ENCODE assay signal across 12 cellular contexts in genomic region chr5:150945947-150946346, GRCh38. TPM values are rescaled to one million over a fixed set of nuclear protein-coding genes. Genes with fewer than 3 reads are reported as not detected.
DNase-seq lines count a peak whose midpoint lies in the region; ATAC-seq, FAIRE-seq and TF ChIP-seq lines count a peak whose summit lies in the region.
"Had no signal": no experiment of that assay in that cellular context is flagged by ENCODE, and none has a peak within 500 bp of the region (broad histone marks: within the 10 kb centered on the region; RNA-seq: fewer than 3 reads in every experiment).

No MANE protein-coding gene starts in this region.

- intact Hi-C loops in kidney (cut with DNase I) (no loop called here), spleen (cut with DNase I; ENCODE audit: low total_unique reads) (no loop called here)

- in situ Hi-C loops in GM23248 (cut with MboI), result no loop called here

- no peaks in the 10 kb centered on the region for H3K4me1 ChIP-seq in GM23248 (ENCODE audit: insufficient read depth)
- H3K4me1 ChIP-seq in kidney (ENCODE audit: control insufficient read depth in 1 of 2, insufficient read depth in 1 of 2, low read depth in 1 of 2, low read length in 2 of 2), result no peaks in the 10 kb centered on the region
- no peaks in the 10 kb centered on the region for H3K4me1 ChIP-seq in spleen
- H3K4me1 ChIP-seq: SJSA1 had no signal

- TF ChIP-seq POLR2A in spleen (IDR thresholded peaks at IDR 0.05), result no peak

- peaks cover 5% of the 10 kb centered on the region; the same call in 1 of the 2 replicates for H3F3A ChIP-seq in GM23248 (ENCODE audit: insufficient read depth)

- FAIRE-seq in kidney (lab: Jason Lieb, UNC), result no peak

- H3K4me3 ChIP-seq in GM23248 (peak overlapping the region; percentile 38), kidney (ENCODE audit: low read length in 2 of 2) (peak overlapping the region; percentile 76 to 92), spleen (peak overlapping the region in 7 of 8 donors; percentile 20 to 58 (median 25))
- H3K4me3 ChIP-seq: SJSA1 had no signal

- TF ChIP-seq CTCF in kidney (IDR thresholded peaks at IDR 0.05; ENCODE audit: borderline replicate concordance, extremely low read depth, insufficient read depth) (no peak), spleen (IDR thresholded peaks at IDR 0.05 in 8 of 11, conservative IDR thresholded peaks at IDR 0.05 in 3 of 11) (no peak)

- H3K79me2 ChIP-seq in GM23248 (ENCODE audit: insufficient read depth), result no peaks in the 10 kb centered on the region

- no peaks in the 10 kb centered on the region for H3K9me2 ChIP-seq in GM23248 (ENCODE audit: insufficient read depth)

- no peak for ATAC-seq in GM18511 (IDR thresholded peaks at IDR 0.05; ENCODE audit: unreplicated experiment)

- DNase-seq in GM23248, result no peak
- peak; percentile 31 for DNase-seq in cerebellar cortex (ENCODE audit: low spot score)
- DNase-seq in kidney, result no peak
- no peak for DNase-seq in spleen
- no peak for DNase-seq in NCI-H1105 treated with DMSO at 0.1 percent for 48 hours (lab: John Stamatoyannopoulos, UW)
- DNase-seq in COLO668 (lab: John Stamatoyannopoulos, UW; ENCODE audit: unreplicated experiment), result no peak
- no peak for DNase-seq in activated naive CD4-positive, alpha-beta T cell (lab: John Stamatoyannopoulos, UW)
- DNase-seq: DMS153, NCI-H2081 treated with DMSO at 0.1 percent for 48 hours had no signal

- 15 to 20% methylated on average over 5 of the region's 5 CpGs for WGBS in GM23248 (ENCODE audit: low coverage in 1 of 2, low lambda C conversion rate in 2 of 2, missing lambda C conversion rate in 2 of 2), 2 experiments
- 44 to 73% (median 63%) methylated on average over 5 of the region's 5 CpGs for WGBS in spleen, 5 donors

- H3K4me2 ChIP-seq in GM23248 (ENCODE audit: unreplicated experiment), result no peak overlapping the region

- H4K20me1 ChIP-seq in GM23248 (ENCODE audit: insufficient read depth), result no peaks in the 10 kb centered on the region

- H3K9ac ChIP-seq in GM23248, result peak overlapping the region; percentile 17; the same call in 1 of the 2 replicates
- peak overlapping the region in 1 of 2 donors; percentile 76 for H3K9ac ChIP-seq in kidney (ENCODE audit: low read length in 2 of 2)

- H3K9me3 ChIP-seq in GM23248 (ENCODE audit: low read depth) (peaks cover 7% of the 10 kb centered on the region), kidney (ENCODE audit: control insufficient read depth in 1 of 2, low read length in 2 of 2) (peaks cover 27 to 92% of the 10 kb centered on the region in 2 donors), spleen (peaks cover 15 to 100% (median 99%) of the 10 kb centered on the region in 8 donors)

- no peaks in the 10 kb centered on the region for H3K27me3 ChIP-seq in GM23248 (replicated peaks; ENCODE audit: insufficient read depth)
- H3K27me3 ChIP-seq in spleen (replicated peaks in 1 of 7), result peaks cover 0 to 18% (median 0%) of the 10 kb centered on the region in 7 donors
- H3K27me3 ChIP-seq: SJSA1 had no signal

- peak overlapping the region; percentile 77 for H2AFZ ChIP-seq in GM23248

- H3K27ac ChIP-seq in GM23248 (no peak overlapping the region), kidney (ENCODE audit: low read depth in 2 of 2, low read length in 2 of 2) (peak overlapping the region; percentile 63 to 86), spleen (peak overlapping the region; percentile 20 to 74 (median 68))
- H3K27ac ChIP-seq: HL-60, SJSA1 had no signal

- H3K36me3 ChIP-seq in GM23248 (ENCODE audit: low read depth) (no peaks in the 10 kb centered on the region), kidney (ENCODE audit: control insufficient read depth in 1 of 2, insufficient read depth in 2 of 2, low read length in 2 of 2) (peaks cover 6 to 13% of the 10 kb centered on the region in 2 donors), spleen (peaks cover 0 to 17% (median 15%) of the 10 kb centered on the region in 6 donors)
- H3K36me3 ChIP-seq: SJSA1 had no signal

RNA-seq across cellular contexts. Expression of gene ZNF300, which starts 41.2 kb away (rescaled TPM):
- total RNA-seq in GM23248 (2014; rRNA removed; shearing (Covaris generic)), result 2.0 and 5.1 TPM in 2 replicates
- polyA plus RNA-seq in GM23248 (2016; fragmentation: Nextera tagmentation; extraction: Ambion mirVana), result 2.9 and 3.0 TPM in 2 replicates
- 6.5 TPM for total RNA-seq in kidney
- polyA plus RNA-seq in kidney (ENCODE audit: insufficient read depth, low read depth, low replicate concordance), result 4.0 TPM
- total RNA-seq in spleen, result 1 to 10 TPM; 3.1 to 6.3 (median 4.6) TPM
- polyA plus RNA-seq in spleen, result 1 to 10 TPM; 3.7 to 7.2 (median 3.7) TPM

Comparison
In these comparisons a context has a peak if more than half of its experiments do, and no peak if none do; other contexts are left out.
1. H3K4me3 ChIP-seq: peak in every context shown above with its lines; median percentile 84 in kidney; 38 in GM23248; 25 in spleen.